Comparison of ENCODE assay signal across 8 cellular contexts in genomic region chr4:89110986-89111832, GRCh38. TPM values are rescaled to one million over a fixed set of nuclear protein-coding genes. Genes with fewer than 3 reads are reported as not detected.
DNase-seq lines count a peak whose midpoint lies in the region; ATAC-seq and TF ChIP-seq lines count a peak whose summit lies in the region.

TSS of gene TIGD2 (plus strand) at chr4:89111533. CDS start at chr4:89112975, 1,442 bp downstream.

- peak within 1 kb of the TSS; percentile 70 for H3K4me3 ChIP-seq in AG10803 (ENCODE audit: low read length)
- H3K4me3 ChIP-seq in kidney epithelial cell (ENCODE audit: low read depth, low read length) = peak within 1 kb of the TSS; percentile 61

- DNase-seq in AG10803 (ENCODE audit: low read depth) (peak; percentile 84), NCI-H2227 (lab: John Stamatoyannopoulos, UW; ENCODE audit: unreplicated experiment) (peak; percentile 90), cerebellar cortex (ENCODE audit: low spot score) (peak; percentile 89), kidney epithelial cell (ENCODE audit: low read depth) (no peak)
- DNase-seq in activated CD4-positive, CD25-positive, alpha-beta regulatory T cell treated with anti-CD3 and anti-CD28 coated beads, Interleukin-2, amount 50 U/mL, for 16 hours (ENCODE audit: low read depth, low spot score) = peak; percentile 70
- peak; percentile 69 to 84 for DNase-seq in stimulated activated CD4-positive, alpha-beta T cell treated with anti-CD3 and anti-CD28 coated beads, Interleukin-15, amount 100 ng/mL, for 48 hours (ENCODE audit: low read depth in 2 of 2)

- ATAC-seq in HG03175 (IDR thresholded peaks at IDR 0.05; ENCODE audit: unreplicated experiment) = peak; percentile 92

- TF ChIP-seq CTCF in AG10803 (conservative IDR thresholded peaks at IDR 0.05; ENCODE audit: low read length) (peak; percentile 61), kidney epithelial cell (IDR thresholded peaks at IDR 0.05; ENCODE audit: insufficient read depth, low read length, poor library complexity, severe bottlenecking) (peak; percentile 76)

- TF ChIP-seq POLR2A in GM18951 (IDR thresholded peaks at IDR 0.05; ENCODE audit: extremely low read depth, insufficient read depth, insufficient read length) = peak; percentile 97

- in situ Hi-C loops in GM18951 (cut with MboI; ENCODE audit: low sequenced_read_pairs, unreplicated experiment) = no loop called here

- no peaks in the 10 kb centered on the region for H3K36me3 ChIP-seq in kidney epithelial cell (ENCODE audit: control insufficient read depth, insufficient read depth, low read length)

- H3K27me3 ChIP-seq in kidney epithelial cell (ENCODE audit: control insufficient read depth, insufficient read depth, low read length) = peaks cover 10% of the 10 kb centered on the region

RNA-seq across cellular contexts. Expression of gene TIGD2, which starts in this region (rescaled TPM):
- total RNA-seq in kidney epithelial cell = 6.2 and 7.6 TPM in 2 replicates
